Comparison of ENCODE assay signal across 8 cellular contexts in genomic region chr17:7281953-7282751, GRCh38. TPM values are rescaled to one million over a fixed set of nuclear protein-coding genes. Genes with fewer than 3 reads are reported as not detected.
DNase-seq lines count a peak whose midpoint lies in the region; ATAC-seq and TF ChIP-seq lines count a peak whose summit lies in the region.

No MANE protein-coding gene starts in this region.

- H3K36me3 Mint-ChIP-seq in dendritic cell treated with granulocyte-macrophage colony-stimulating factor and Interleukin-4, amounts not matched to agents 40 ng/mL and 50 ng/mL, for 4 days (ENCODE audit: low read depth) = no peaks in the 10 kb centered on the region
- H3K36me3 Mint-ChIP-seq in mesothelial cell of epicardium = no peaks in the 10 kb centered on the region

- H3K4me2 ChIP-seq in Karpas-422 (ENCODE audit: low read depth, low read length, poor library complexity, severe bottlenecking) = peak overlapping the region; percentile 76

- H3K9me3 ChIP-seq in AG04450 (ENCODE audit: control insufficient read depth, insufficient read depth, low read length) (no peaks in the 10 kb centered on the region; the same call in 1 of the 2 replicates), Karpas-422 (ENCODE audit: low read length) (no peaks in the 10 kb centered on the region)

- peaks cover 89% of the 10 kb centered on the region for H3K27me3 Mint-ChIP-seq in dendritic cell treated with granulocyte-macrophage colony-stimulating factor and Interleukin-4, amounts not matched to agents 40 ng/mL and 50 ng/mL, for 4 days
- H3K27me3 Mint-ChIP-seq in mesothelial cell of epicardium (ENCODE audit: low read depth) = peaks cover 28% of the 10 kb centered on the region

- intact Hi-C loops in dendritic cell treated with granulocyte-macrophage colony-stimulating factor and Interleukin-4, amounts not matched to agents 40 ng/mL and 50 ng/mL, for 4 days (cut with micrococcal nuclease) = loop anchor here (1.0 to 10.0 kb wide), 3 partner anchors 30 to 53 kb away; partner anchors contain the start of genes ACAP1, ELP5 and GABARAP

- no peak for ATAC-seq in activated CD4-positive, CD25-positive, alpha-beta regulatory T cell treated with anti-CD3 and anti-CD28 coated beads, Interleukin-2, amount 50 U/mL, for 24 hours

- H3K9me2 ChIP-seq in Karpas-422 (replicated peaks; ENCODE audit: insufficient read depth, low read length) = no peaks in the 10 kb centered on the region

- CTCF ChIA-PET in AG04450 (lab: Charles Lee) = interaction anchor here (0.6 to 5.0 kb wide), 6 partner anchors 9 to 237 kb away, joined by 3 to 65 read pairs (median 4); no protein-coding TSS in a partner anchor

- H3K9me3 Mint-ChIP-seq in dendritic cell treated with granulocyte-macrophage colony-stimulating factor and Interleukin-4, amounts not matched to agents 40 ng/mL and 50 ng/mL, for 4 days = no peaks in the 10 kb centered on the region
- H3K9me3 Mint-ChIP-seq in mesothelial cell of epicardium = no peaks in the 10 kb centered on the region

- peak overlapping the region; percentile 45; the same call in 1 of the 2 replicates for H3K9ac ChIP-seq in Karpas-422 (ENCODE audit: low read length)

- no peaks in the 10 kb centered on the region for H3K36me3 ChIP-seq in Karpas-422 (ENCODE audit: insufficient read depth, low read length)

- no peak for DNase-seq in AG04450 (ENCODE audit: low read depth, low spot score)
- no peak for DNase-seq in Karpas-422
- DNase-seq in mesothelial cell of epicardium (ENCODE audit: low spot score in 2 of 2, unreplicated experiment in 2 of 2) = no peak
- no peak for DNase-seq in NCI-H146 (lab: John Stamatoyannopoulos, UW)
- DNase-seq in NCI-H2196 (lab: John Stamatoyannopoulos, UW; ENCODE audit: unreplicated experiment) = no peak
- no peak for DNase-seq in COR-L47 (lab: John Stamatoyannopoulos, UW)

- no peaks in the 10 kb centered on the region for H3K79me2 ChIP-seq in Karpas-422 (ENCODE audit: low read length)

- POLR2A ChIA-PET in AG04450 (lab: Yijun Ruan, JAX) = interaction anchor here (1.4 kb wide), 1 partner anchor 31 kb away, joined by 5 read pairs; no protein-coding TSS in a partner anchor

- H4K20me1 ChIP-seq in Karpas-422 (ENCODE audit: insufficient read depth, low read depth, low read length) = no peaks in the 10 kb centered on the region

- H2AFZ ChIP-seq in Karpas-422 (ENCODE audit: low read length) = no peak overlapping the region

- peaks cover 47% of the 10 kb centered on the region for H3K4me1 Mint-ChIP-seq in dendritic cell treated with granulocyte-macrophage colony-stimulating factor and Interleukin-4, amounts not matched to agents 40 ng/mL and 50 ng/mL, for 4 days (ENCODE audit: low read depth)
- H3K4me1 Mint-ChIP-seq in mesothelial cell of epicardium = peaks cover 15% of the 10 kb centered on the region

- H3K4me3 Mint-ChIP-seq in dendritic cell treated with granulocyte-macrophage colony-stimulating factor and Interleukin-4, amounts not matched to agents 40 ng/mL and 50 ng/mL, for 4 days = peak overlapping the region; percentile 73
- H3K4me3 Mint-ChIP-seq in mesothelial cell of epicardium = peak overlapping the region; percentile 73

- no peak for TF ChIP-seq CTCF in AG04450 (IDR thresholded peaks at IDR 0.05; ENCODE audit: low read depth, low read length)
- no peak for TF ChIP-seq CTCF in mesothelial cell of epicardium (IDR thresholded peaks at IDR 0.05; ENCODE audit: unreplicated experiment)

- peak overlapping the region; percentile 57 for H3K27ac Mint-ChIP-seq in dendritic cell treated with granulocyte-macrophage colony-stimulating factor and Interleukin-4, amounts not matched to agents 40 ng/mL and 50 ng/mL, for 4 days
- no peak overlapping the region for H3K27ac Mint-ChIP-seq in mesothelial cell of epicardium

- H3K4me1 ChIP-seq in Karpas-422 (ENCODE audit: low read length) = peaks cover 28% of the 10 kb centered on the region

- peak overlapping the region; percentile 55 for H3K4me3 ChIP-seq in AG04450 (ENCODE audit: low read depth, low read length)
- peak overlapping the region; percentile 61; the same call in 1 of the 2 replicates for H3K4me3 ChIP-seq in Karpas-422 (ENCODE audit: low read length)

- no peak overlapping the region for H3K27ac ChIP-seq in AG04450 (ENCODE audit: low read depth, low read length)
- no peak overlapping the region for H3K27ac ChIP-seq in Karpas-422 (ENCODE audit: low read length)

- H3K27me3 ChIP-seq in AG04450 (ENCODE audit: control insufficient read depth, insufficient read depth, low read length) (peaks cover 40% of the 10 kb centered on the region), Karpas-422 (ENCODE audit: low read length) (no peaks in the 10 kb centered on the region)

RNA-seq across cellular contexts. Expression of gene SLC2A4, which starts 0.6 kb away (rescaled TPM):
- 0.15 and 0.21 TPM in 2 replicates for polyA plus RNA-seq in AG04450 (2011; rRNA removed)
- polyA minus RNA-seq in AG04450 (2011; rRNA and poly(A)+ RNA removed) = 0.22 and 0.51 TPM in 2 replicates
- 0.14 TPM in 1 of 2 replicates, not detected in the other for total RNA-seq in Karpas-422 (2014; rRNA removed; shearing (Covaris generic); ENCODE audit: low replicate concordance)
- 1.6 to 1.8 TPM (median 1.6 TPM) in 3 replicates for total RNA-seq in mesothelial cell of epicardium

RNA-seq across cellular contexts. Expression of gene YBX2, which starts 12.3 kb away (rescaled TPM):
- 0.02 TPM in 1 of 2 replicates, not detected in the other for polyA plus RNA-seq in AG04450 (2011; rRNA removed)
- polyA minus RNA-seq in AG04450 (2011; rRNA and poly(A)+ RNA removed) = not detected in 2 replicates
- not detected in 2 replicates for total RNA-seq in Karpas-422 (2014; rRNA removed; shearing (Covaris generic); ENCODE audit: low replicate concordance)
- total RNA-seq in mesothelial cell of epicardium = 1.9 to 3.3 TPM (median 2.2 TPM) in 3 replicates

RNA-seq across cellular contexts. Expression of gene CLDN7, which starts 19.9 kb away (rescaled TPM):
- polyA plus RNA-seq in AG04450 (2011; rRNA removed) = 0.84 and 1.0 TPM in 2 replicates
- 0.26 and 1.2 TPM in 2 replicates for polyA minus RNA-seq in AG04450 (2011; rRNA and poly(A)+ RNA removed)
- total RNA-seq in Karpas-422 (2014; rRNA removed; shearing (Covaris generic); ENCODE audit: low replicate concordance) = not detected in 2 replicates
- total RNA-seq in mesothelial cell of epicardium = 79.2 to 86.1 TPM (median 79.9 TPM) in 3 replicates

RNA-seq across cellular contexts. Expression of gene EIF5A, which starts 25.3 kb away (rescaled TPM):
- 466 and 469 TPM in 2 replicates for polyA plus RNA-seq in AG04450 (2011; rRNA removed)
- 754 and 776 TPM in 2 replicates for polyA minus RNA-seq in AG04450 (2011; rRNA and poly(A)+ RNA removed)
- 231 and 326 TPM in 2 replicates for total RNA-seq in Karpas-422 (2014; rRNA removed; shearing (Covaris generic); ENCODE audit: low replicate concordance)
- total RNA-seq in mesothelial cell of epicardium = 265 to 278 TPM (median 273 TPM) in 3 replicates

RNA-seq across cellular contexts. Expression of gene ELP5, which starts 30.1 kb away (rescaled TPM):
- 25.9 and 28.0 TPM in 2 replicates for polyA plus RNA-seq in AG04450 (2011; rRNA removed)
- 23.7 and 27.8 TPM in 2 replicates for polyA minus RNA-seq in AG04450 (2011; rRNA and poly(A)+ RNA removed)
- 38.8 and 53.4 TPM in 2 replicates for total RNA-seq in Karpas-422 (2014; rRNA removed; shearing (Covaris generic); ENCODE audit: low replicate concordance)
- 37.9 to 42.8 TPM (median 42.1 TPM) in 3 replicates for total RNA-seq in mesothelial cell of epicardium

Comparison
In these comparisons a context has a peak if more than half of its experiments do, and no peak if none do; other contexts are left out.
1. RNA of gene CLDN7, which starts 19.9 kb away (total RNA-seq): 79.2 to 86.1 TPM in mesothelial cell of epicardium; not detected in Karpas-422; every median in the first group is over 10 times any median in the second.